1 cellular context compared by ENCODE assay signal in the genomic region with DNA sequence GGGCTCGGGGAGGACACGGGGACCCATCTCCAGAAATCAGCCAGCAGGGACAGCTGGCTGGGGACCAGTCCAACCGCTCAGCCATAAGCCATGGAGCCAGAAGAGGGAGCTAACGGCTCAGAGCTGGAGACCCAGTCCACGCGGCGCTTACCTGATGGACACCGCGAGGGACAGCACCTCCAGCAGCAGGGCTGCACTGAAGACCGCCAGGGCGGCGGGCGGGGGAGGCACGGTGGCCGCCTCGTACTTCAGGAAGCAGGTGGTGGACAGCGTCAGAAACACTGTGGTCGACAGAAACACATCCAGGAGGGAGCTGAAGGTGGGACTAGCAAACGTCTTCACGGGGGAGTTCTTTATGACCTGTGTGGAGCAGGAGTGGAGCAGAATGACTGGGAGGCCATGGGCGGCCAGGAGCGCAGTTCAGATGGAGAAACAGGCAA.
TF ChIP-seq lines count a peak whose summit lies in the region.

No MANE protein-coding gene starts in this region.

TF ChIP-seq in HepG2, 621 proteins besides CTCF, POLR2A, EP300 and RAD21 (continued from another document and continues in another):
- TF ChIP-seq, protein P1, sequence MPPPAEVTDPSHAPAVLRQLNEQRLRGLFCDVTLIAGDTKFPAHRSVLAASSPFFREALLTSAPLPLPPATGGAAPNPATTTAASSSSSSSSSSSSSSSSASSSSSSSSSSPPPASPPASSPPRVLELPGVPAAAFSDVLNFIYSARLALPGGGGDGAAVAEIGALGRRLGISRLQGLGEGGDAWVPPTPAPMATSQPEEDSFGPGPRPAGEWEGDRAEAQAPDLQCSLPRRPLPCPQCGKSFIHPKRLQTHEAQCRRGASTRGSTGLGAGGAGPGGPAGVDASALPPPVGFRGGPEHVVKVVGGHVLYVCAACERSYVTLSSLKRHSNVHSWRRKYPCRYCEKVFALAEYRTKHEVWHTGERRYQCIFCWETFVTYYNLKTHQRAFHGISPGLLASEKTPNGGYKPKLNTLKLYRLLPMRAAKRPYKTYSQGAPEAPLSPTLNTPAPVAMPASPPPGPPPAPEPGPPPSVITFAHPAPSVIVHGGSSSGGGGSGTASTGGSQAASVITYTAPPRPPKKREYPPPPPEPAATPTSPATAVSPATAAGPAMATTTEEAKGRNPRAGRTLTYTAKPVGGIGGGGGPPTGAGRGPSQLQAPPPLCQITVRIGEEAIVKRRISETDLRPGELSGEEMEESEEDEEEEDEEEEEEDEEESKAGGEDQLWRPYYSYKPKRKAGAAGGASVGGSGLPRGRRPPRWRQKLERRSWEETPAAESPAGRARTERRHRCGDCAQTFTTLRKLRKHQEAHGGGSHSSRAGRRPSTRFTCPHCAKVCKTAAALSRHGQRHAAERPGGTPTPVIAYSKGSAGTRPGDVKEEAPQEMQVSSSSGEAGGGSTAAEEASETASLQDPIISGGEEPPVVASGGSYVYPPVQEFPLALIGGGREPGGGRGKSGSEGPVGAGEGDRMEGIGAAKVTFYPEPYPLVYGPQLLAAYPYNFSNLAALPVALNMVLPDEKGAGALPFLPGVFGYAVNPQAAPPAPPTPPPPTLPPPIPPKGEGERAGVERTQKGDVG (CRISPR knock-in tag; IDR thresholded peaks at IDR 0.05; ENCODE audit: borderline replicate concordance), result peak; percentile 97
- no peak for TF ChIP-seq ZNF850 (CRISPR knock-in tag; conservative IDR thresholded peaks at IDR 0.05)
- peak; percentile 92 for TF ChIP-seq STAG1 (CRISPR knock-in tag; IDR thresholded peaks at IDR 0.05)
- TF ChIP-seq, protein P2, sequence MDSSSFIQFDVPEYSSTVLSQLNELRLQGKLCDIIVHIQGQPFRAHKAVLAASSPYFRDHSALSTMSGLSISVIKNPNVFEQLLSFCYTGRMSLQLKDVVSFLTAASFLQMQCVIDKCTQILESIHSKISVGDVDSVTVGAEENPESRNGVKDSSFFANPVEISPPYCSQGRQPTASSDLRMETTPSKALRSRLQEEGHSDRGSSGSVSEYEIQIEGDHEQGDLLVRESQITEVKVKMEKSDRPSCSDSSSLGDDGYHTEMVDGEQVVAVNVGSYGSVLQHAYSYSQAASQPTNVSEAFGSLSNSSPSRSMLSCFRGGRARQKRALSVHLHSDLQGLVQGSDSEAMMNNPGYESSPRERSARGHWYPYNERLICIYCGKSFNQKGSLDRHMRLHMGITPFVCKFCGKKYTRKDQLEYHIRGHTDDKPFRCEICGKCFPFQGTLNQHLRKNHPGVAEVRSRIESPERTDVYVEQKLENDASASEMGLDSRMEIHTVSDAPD (CRISPR knock-in tag; IDR thresholded peaks at IDR 0.05), result no peak
- no peak for TF ChIP-seq ZNF816 (CRISPR knock-in tag; IDR thresholded peaks at IDR 0.05; ENCODE audit: borderline replicate concordance)
- no peak for TF ChIP-seq NFE2L2 (IDR thresholded peaks at IDR 0.05; ENCODE audit: low read length)
- no peak for TF ChIP-seq SP1 (IDR thresholded peaks at IDR 0.05)
- peak; percentile 11; the same call in 1 of the 2 replicates for TF ChIP-seq SP1 (CRISPR knock-in tag; IDR thresholded peaks at IDR 0.05)
- no peak for TF ChIP-seq RARG (CRISPR knock-in tag; IDR thresholded peaks at IDR 0.05; ENCODE audit: low read depth)
- TF ChIP-seq, protein P3, sequence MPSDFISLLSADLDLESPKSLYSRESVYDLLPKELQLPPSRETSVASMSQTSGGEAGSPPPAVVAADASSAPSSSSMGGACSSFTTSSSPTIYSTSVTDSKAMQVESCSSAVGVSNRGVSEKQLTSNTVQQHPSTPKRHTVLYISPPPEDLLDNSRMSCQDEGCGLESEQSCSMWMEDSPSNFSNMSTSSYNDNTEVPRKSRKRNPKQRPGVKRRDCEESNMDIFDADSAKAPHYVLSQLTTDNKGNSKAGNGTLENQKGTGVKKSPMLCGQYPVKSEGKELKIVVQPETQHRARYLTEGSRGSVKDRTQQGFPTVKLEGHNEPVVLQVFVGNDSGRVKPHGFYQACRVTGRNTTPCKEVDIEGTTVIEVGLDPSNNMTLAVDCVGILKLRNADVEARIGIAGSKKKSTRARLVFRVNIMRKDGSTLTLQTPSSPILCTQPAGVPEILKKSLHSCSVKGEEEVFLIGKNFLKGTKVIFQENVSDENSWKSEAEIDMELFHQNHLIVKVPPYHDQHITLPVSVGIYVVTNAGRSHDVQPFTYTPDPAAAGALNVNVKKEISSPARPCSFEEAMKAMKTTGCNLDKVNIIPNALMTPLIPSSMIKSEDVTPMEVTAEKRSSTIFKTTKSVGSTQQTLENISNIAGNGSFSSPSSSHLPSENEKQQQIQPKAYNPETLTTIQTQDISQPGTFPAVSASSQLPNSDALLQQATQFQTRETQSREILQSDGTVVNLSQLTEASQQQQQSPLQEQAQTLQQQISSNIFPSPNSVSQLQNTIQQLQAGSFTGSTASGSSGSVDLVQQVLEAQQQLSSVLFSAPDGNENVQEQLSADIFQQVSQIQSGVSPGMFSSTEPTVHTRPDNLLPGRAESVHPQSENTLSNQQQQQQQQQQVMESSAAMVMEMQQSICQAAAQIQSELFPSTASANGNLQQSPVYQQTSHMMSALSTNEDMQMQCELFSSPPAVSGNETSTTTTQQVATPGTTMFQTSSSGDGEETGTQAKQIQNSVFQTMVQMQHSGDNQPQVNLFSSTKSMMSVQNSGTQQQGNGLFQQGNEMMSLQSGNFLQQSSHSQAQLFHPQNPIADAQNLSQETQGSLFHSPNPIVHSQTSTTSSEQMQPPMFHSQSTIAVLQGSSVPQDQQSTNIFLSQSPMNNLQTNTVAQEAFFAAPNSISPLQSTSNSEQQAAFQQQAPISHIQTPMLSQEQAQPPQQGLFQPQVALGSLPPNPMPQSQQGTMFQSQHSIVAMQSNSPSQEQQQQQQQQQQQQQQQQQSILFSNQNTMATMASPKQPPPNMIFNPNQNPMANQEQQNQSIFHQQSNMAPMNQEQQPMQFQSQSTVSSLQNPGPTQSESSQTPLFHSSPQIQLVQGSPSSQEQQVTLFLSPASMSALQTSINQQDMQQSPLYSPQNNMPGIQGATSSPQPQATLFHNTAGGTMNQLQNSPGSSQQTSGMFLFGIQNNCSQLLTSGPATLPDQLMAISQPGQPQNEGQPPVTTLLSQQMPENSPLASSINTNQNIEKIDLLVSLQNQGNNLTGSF (CRISPR knock-in tag; IDR thresholded peaks at IDR 0.05), result no peak
- peak; percentile 31; the same call in 1 of the 2 replicates for TF ChIP-seq HOXA3 (CRISPR knock-in tag; IDR thresholded peaks at IDR 0.05)
- no peak for TF ChIP-seq HNRNPK (IDR thresholded peaks at IDR 0.05; ENCODE audit: low read depth, low read length, poor library complexity, severe bottlenecking)
- peak; percentile 99 for TF ChIP-seq ZBTB38 (CRISPR knock-in tag; IDR thresholded peaks at IDR 0.05)
- no peak for TF ChIP-seq TP53 (CRISPR knock-in tag; conservative IDR thresholded peaks at IDR 0.05)
- TF ChIP-seq, protein P4, sequence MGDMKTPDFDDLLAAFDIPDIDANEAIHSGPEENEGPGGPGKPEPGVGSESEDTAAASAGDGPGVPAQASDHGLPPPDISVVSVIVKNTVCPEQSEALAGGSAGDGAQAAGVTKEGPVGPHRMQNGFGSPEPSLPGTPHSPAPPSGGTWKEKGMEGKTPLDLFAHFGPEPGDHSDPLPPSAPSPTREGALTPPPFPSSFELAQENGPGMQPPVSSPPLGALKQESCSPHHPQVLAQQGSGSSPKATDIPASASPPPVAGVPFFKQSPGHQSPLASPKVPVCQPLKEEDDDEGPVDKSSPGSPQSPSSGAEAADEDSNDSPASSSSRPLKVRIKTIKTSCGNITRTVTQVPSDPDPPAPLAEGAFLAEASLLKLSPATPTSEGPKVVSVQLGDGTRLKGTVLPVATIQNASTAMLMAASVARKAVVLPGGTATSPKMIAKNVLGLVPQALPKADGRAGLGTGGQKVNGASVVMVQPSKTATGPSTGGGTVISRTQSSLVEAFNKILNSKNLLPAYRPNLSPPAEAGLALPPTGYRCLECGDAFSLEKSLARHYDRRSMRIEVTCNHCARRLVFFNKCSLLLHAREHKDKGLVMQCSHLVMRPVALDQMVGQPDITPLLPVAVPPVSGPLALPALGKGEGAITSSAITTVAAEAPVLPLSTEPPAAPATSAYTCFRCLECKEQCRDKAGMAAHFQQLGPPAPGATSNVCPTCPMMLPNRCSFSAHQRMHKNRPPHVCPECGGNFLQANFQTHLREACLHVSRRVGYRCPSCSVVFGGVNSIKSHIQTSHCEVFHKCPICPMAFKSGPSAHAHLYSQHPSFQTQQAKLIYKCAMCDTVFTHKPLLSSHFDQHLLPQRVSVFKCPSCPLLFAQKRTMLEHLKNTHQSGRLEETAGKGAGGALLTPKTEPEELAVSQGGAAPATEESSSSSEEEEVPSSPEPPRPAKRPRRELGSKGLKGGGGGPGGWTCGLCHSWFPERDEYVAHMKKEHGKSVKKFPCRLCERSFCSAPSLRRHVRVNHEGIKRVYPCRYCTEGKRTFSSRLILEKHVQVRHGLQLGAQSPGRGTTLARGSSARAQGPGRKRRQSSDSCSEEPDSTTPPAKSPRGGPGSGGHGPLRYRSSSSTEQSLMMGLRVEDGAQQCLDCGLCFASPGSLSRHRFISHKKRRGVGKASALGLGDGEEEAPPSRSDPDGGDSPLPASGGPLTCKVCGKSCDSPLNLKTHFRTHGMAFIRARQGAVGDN (CRISPR knock-in tag; IDR thresholded peaks at IDR 0.05), result peak; percentile 51
- TF ChIP-seq POLR2AphosphoS2 (IDR thresholded peaks at IDR 0.05; ENCODE audit: low read depth, low read length), result no peak
- TF ChIP-seq KMT2A (CRISPR knock-in tag; IDR thresholded peaks at IDR 0.05), result no peak
- TF ChIP-seq, protein P5, sequence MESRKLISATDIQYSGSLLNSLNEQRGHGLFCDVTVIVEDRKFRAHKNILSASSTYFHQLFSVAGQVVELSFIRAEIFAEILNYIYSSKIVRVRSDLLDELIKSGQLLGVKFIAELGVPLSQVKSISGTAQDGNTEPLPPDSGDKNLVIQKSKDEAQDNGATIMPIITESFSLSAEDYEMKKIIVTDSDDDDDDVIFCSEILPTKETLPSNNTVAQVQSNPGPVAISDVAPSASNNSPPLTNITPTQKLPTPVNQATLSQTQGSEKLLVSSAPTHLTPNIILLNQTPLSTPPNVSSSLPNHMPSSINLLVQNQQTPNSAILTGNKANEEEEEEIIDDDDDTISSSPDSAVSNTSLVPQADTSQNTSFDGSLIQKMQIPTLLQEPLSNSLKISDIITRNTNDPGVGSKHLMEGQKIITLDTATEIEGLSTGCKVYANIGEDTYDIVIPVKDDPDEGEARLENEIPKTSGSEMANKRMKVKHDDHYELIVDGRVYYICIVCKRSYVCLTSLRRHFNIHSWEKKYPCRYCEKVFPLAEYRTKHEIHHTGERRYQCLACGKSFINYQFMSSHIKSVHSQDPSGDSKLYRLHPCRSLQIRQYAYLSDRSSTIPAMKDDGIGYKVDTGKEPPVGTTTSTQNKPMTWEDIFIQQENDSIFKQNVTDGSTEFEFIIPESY (CRISPR knock-in tag; IDR thresholded peaks at IDR 0.05), result peak; percentile 100
- TF ChIP-seq ZNF296 (CRISPR knock-in tag; conservative IDR thresholded peaks at IDR 0.05), result 0 out of 2 replicates have a peak, but pooled peaks have one; percentile 21
- TF ChIP-seq, protein P6, sequence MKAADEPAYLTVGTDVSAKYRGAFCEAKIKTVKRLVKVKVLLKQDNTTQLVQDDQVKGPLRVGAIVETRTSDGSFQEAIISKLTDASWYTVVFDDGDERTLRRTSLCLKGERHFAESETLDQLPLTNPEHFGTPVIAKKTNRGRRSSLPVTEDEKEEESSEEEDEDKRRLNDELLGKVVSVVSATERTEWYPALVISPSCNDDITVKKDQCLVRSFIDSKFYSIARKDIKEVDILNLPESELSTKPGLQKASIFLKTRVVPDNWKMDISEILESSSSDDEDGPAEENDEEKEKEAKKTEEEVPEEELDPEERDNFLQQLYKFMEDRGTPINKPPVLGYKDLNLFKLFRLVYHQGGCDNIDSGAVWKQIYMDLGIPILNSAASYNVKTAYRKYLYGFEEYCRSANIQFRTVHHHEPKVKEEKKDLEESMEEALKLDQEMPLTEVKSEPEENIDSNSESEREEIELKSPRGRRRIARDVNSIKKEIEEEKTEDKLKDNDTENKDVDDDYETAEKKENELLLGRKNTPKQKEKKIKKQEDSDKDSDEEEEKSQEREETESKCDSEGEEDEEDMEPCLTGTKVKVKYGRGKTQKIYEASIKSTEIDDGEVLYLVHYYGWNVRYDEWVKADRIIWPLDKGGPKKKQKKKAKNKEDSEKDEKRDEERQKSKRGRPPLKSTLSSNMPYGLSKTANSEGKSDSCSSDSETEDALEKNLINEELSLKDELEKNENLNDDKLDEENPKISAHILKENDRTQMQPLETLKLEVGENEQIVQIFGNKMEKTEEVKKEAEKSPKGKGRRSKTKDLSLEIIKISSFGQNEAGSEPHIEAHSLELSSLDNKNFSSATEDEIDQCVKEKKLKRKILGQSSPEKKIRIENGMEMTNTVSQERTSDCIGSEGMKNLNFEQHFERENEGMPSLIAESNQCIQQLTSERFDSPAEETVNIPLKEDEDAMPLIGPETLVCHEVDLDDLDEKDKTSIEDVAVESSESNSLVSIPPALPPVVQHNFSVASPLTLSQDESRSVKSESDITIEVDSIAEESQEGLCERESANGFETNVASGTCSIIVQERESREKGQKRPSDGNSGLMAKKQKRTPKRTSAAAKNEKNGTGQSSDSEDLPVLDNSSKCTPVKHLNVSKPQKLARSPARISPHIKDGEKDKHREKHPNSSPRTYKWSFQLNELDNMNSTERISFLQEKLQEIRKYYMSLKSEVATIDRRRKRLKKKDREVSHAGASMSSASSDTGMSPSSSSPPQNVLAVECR (CRISPR knock-in tag; IDR thresholded peaks at IDR 0.05; ENCODE audit: borderline replicate concordance), result peak; percentile 33; the same call in 1 of the 2 replicates
- TF ChIP-seq, protein P7, sequence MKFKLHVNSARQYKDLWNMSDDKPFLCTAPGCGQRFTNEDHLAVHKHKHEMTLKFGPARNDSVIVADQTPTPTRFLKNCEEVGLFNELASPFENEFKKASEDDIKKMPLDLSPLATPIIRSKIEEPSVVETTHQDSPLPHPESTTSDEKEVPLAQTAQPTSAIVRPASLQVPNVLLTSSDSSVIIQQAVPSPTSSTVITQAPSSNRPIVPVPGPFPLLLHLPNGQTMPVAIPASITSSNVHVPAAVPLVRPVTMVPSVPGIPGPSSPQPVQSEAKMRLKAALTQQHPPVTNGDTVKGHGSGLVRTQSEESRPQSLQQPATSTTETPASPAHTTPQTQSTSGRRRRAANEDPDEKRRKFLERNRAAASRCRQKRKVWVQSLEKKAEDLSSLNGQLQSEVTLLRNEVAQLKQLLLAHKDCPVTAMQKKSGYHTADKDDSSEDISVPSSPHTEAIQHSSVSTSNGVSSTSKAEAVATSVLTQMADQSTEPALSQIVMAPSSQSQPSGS (CRISPR knock-in tag; IDR thresholded peaks at IDR 0.05), result no peak
- TF ChIP-seq, protein P8, sequence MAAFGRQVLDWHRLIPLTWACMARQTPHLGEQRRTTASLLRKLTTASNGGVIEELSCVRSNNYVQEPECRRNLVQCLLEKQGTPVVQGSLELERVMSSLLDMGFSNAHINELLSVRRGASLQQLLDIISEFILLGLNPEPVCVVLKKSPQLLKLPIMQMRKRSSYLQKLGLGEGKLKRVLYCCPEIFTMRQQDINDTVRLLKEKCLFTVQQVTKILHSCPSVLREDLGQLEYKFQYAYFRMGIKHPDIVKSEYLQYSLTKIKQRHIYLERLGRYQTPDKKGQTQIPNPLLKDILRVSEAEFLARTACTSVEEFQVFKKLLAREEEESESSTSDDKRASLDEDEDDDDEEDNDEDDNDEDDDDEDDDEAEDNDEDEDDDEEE (CRISPR knock-in tag; IDR thresholded peaks at IDR 0.05), result no peak
- TF ChIP-seq ZNF234 (CRISPR knock-in tag; conservative IDR thresholded peaks at IDR 0.05), result 0 out of 2 replicates have a peak, but pooled peaks have one; percentile 37
- no peak for TF ChIP-seq GABPA (IDR thresholded peaks at IDR 0.05; ENCODE audit: low read depth, low read length)
- no peak for TF ChIP-seq GABPA (CRISPR knock-in tag; IDR thresholded peaks at IDR 0.05; ENCODE audit: low read depth)
- TF ChIP-seq ZNF556 (CRISPR knock-in tag; IDR thresholded peaks at IDR 0.05; ENCODE audit: borderline replicate concordance), result no peak
- peak; percentile 46; the same call in 1 of the 2 replicates for TF ChIP-seq MYC (CRISPR knock-in tag; IDR thresholded peaks at IDR 0.05; ENCODE audit: borderline replicate concordance)
